Comparison of ENCODE assay signal across 8 cellular contexts in genomic region chr12:47868552-47869031, GRCh38. TPM values are rescaled to one million over a fixed set of nuclear protein-coding genes. Genes with fewer than 3 reads are reported as not detected.
A peak's percentile ranks its signal among the peaks of the same experiment; 100 is the strongest.
DNase-seq lines count a peak whose midpoint lies in the region; ATAC-seq and TF ChIP-seq lines count a peak whose summit lies in the region.

No MANE protein-coding gene starts in this region.

- H3K4me3 Mint-ChIP-seq in activated T-helper 17 cell treated with anti-CD3 and anti-CD28 coated beads, Interleukin-2, amount 50 U/mL, for 72 hours: peak overlapping the region; percentile 84

- no peak for TF ChIP-seq CTCF in GM12865 (IDR thresholded peaks at IDR 0.05; ENCODE audit: insufficient read depth, low read depth, low read length, missing control alignments)
- no peak for TF ChIP-seq CTCF in GM20000 (IDR thresholded peaks at IDR 0.05; ENCODE audit: extremely low read depth, missing control alignments)

- peak; percentile 82 for DNase-seq in GM12865 (ENCODE audit: low read depth)
- DNase-seq in GM20000 (ENCODE audit: low spot score): peak; percentile 63
- no peak for DNase-seq in NCI-H128 (lab: John Stamatoyannopoulos, UW; ENCODE audit: unreplicated experiment)
- DNase-seq in NCI-H187 treated with DMSO at 0.1 percent for 48 hours (lab: John Stamatoyannopoulos, UW): no peak
- no peak for DNase-seq in activated T-cell treated with anti-CD3 and anti-CD28 coated beads for 4 hours
- DNase-seq in activated CD4-positive, CD25-positive, alpha-beta regulatory T cell treated with anti-CD3 and anti-CD28 coated beads, Interleukin-2, amount 50 U/mL, for 72 hours: no peak

- no peaks in the 10 kb centered on the region for H3K27me3 Mint-ChIP-seq in activated T-helper 17 cell treated with anti-CD3 and anti-CD28 coated beads, Interleukin-2, amount 50 U/mL, for 72 hours

- ATAC-seq in HG03280 (IDR thresholded peaks at IDR 0.05; ENCODE audit: unreplicated experiment): peak; percentile 50
- peak; percentile 68 for ATAC-seq in activated T-helper 17 cell treated with anti-CD3 and anti-CD28 coated beads, Interleukin-2, amount 50 U/mL, for 72 hours (replicated peaks)

- peaks cover 60% of the 10 kb centered on the region for H3K4me1 Mint-ChIP-seq in activated T-helper 17 cell treated with anti-CD3 and anti-CD28 coated beads, Interleukin-2, amount 50 U/mL, for 72 hours

- H3K4me3 ChIP-seq in GM12865 (ENCODE audit: low read depth, low read length): no peak overlapping the region

- H3K27ac Mint-ChIP-seq in activated T-helper 17 cell treated with anti-CD3 and anti-CD28 coated beads, Interleukin-2, amount 50 U/mL, for 72 hours: peak overlapping the region; percentile 95

- H3K36me3 Mint-ChIP-seq in activated T-helper 17 cell treated with anti-CD3 and anti-CD28 coated beads, Interleukin-2, amount 50 U/mL, for 72 hours (ENCODE audit: low read depth): peaks cover 100% of the 10 kb centered on the region

- H3K9me3 Mint-ChIP-seq in activated T-helper 17 cell treated with anti-CD3 and anti-CD28 coated beads, Interleukin-2, amount 50 U/mL, for 72 hours: no peaks in the 10 kb centered on the region

RNA-seq across cellular contexts. Expression of gene VDR, which starts 36.2 kb away (rescaled TPM):
- total RNA-seq in activated T-helper 17 cell treated with anti-CD3 and anti-CD28 coated beads, Interleukin-2, amount 50 U/mL, for 72 hours: 100 to 1,000 TPM in 1 of 2 donors, 10 to 100 TPM in 1; 70.9 to 182 TPM

RNA-seq across cellular contexts. Expression of gene HDAC7, which starts 48.9 kb away (rescaled TPM):
- total RNA-seq in activated T-helper 17 cell treated with anti-CD3 and anti-CD28 coated beads, Interleukin-2, amount 50 U/mL, for 72 hours: 100 to 1,000 TPM; 163 to 471 TPM

Comparison
In these comparisons a context has a peak if more than half of its experiments do, and no peak if none do; other contexts are left out.
1. DNase-seq: peak in GM12865 (single experiment) and GM20000 (single experiment); none in NCI-H128 (single experiment), NCI-H187 treated with DMSO at 0.1 percent for 48 hours (single experiment), activated T-cell treated with anti-CD3 and anti-CD28 coated beads for 4 hours (single experiment) and activated CD4-positive, CD25-positive, alpha-beta regulatory T cell treated with anti-CD3 and anti-CD28 coated beads, Interleukin-2, amount 50 U/mL, for 72 hours (single experiment).